23 cellular contexts compared by ENCODE assay signal in the genomic region with DNA sequence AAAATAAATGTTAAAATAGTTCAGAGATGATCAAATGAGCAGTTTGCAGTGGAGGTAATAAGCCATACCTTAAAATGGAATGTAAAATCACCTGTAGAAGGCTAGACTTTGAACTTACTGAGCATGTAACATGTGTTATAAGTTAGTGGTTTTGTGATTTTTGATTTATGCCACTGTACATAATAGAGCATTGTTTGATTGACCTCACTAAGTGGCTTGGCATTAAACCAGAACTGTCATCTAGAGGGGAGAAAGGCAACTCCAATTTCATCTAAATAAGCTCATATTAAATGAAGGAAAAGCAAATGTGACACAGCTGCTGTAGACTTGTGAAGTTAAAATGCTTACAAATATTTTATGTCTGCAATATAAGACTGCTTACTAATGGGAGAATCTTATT.
DNase-seq lines count a peak whose midpoint lies in the region; ATAC-seq and TF ChIP-seq lines count a peak whose summit lies in the region.
"Had no signal": no experiment of that assay in that cellular context is flagged by ENCODE, and none has a peak within 500 bp of the region (broad histone marks: within the 10 kb centered on the region; RNA-seq: fewer than 3 reads in every experiment).

No MANE protein-coding gene starts in this region.

- H3K4me1 ChIP-seq in A673 (ENCODE audit: insufficient read depth, low read length, poor library complexity, severe bottlenecking) (no peaks in the 10 kb centered on the region), heart right ventricle (no peaks in the 10 kb centered on the region)
- H3K4me1 ChIP-seq: A549, BLaER1, body of pancreas, heart left ventricle had no signal

- H3K27ac Mint-ChIP-seq in CD4-positive, alpha-beta T cell, result no peak overlapping the region
- H3K27ac Mint-ChIP-seq: activated naive CD4-positive, alpha-beta T cell treated with anti-CD3 and anti-CD28 coated beads, Interleukin-2, amount 50 U/mL, for 72 hours; effector memory CD8-positive, alpha-beta T cell had no signal

- intact Hi-C loops in A673 (cut with micrococcal nuclease; ENCODE audit: unreplicated experiment), result no loop called here
- intact Hi-C loops in CD4-positive, alpha-beta T cell (cut with DNase I, micrococcal nuclease), result no loop called here
- intact Hi-C loops in heart right ventricle (cut with DNase I), result no loop called here

- H3K36me3 ChIP-seq in A673 (ENCODE audit: insufficient read depth, low read length, poor library complexity, severe bottlenecking) (no peaks in the 10 kb centered on the region), heart right ventricle (no peaks in the 10 kb centered on the region)
- H3K36me3 ChIP-seq: BLaER1, heart left ventricle had no signal

- DNase-seq in A673 (ENCODE audit: low spot score), result peak; percentile 18
- peak; percentile 29 for DNase-seq in NCI-H1048 (lab: John Stamatoyannopoulos, UW)
- DNase-seq in NCI-H2107 treated with DMSO at 0.1 percent for 48 hours (lab: John Stamatoyannopoulos, UW; ENCODE audit: unreplicated experiment), result peak; percentile 94
- DNase-seq in SW480 (ENCODE audit: low spot score), result peak; percentile 84
- DNase-seq in CD4-positive, alpha-beta T cell, result no peak
- DNase-seq in heart right ventricle, result no peak
- DNase-seq: body of pancreas; DMS79 treated with DMSO at 0.1 percent for 48 hours; effector memory CD8-positive, alpha-beta T cell; GM23248; heart left ventricle; NCI-H1694; NCI-H82; nucleus accumbens; stimulated activated CD4-positive, alpha-beta T cell treated with anti-CD3 and anti-CD28 coated beads, Interleukin-12 subunit alpha, Interleukin-12 subunit beta, amount 100 ng/mL, for 4 hours; T1000 had no signal

- H3K9me3 Mint-ChIP-seq in CD4-positive, alpha-beta T cell, result peaks cover 6% of the 10 kb centered on the region

- no peaks in the 10 kb centered on the region for H3K27me3 Mint-ChIP-seq in CD4-positive, alpha-beta T cell
- H3K27me3 Mint-ChIP-seq: effector memory CD8-positive, alpha-beta T cell had no signal

- no peaks in the 10 kb centered on the region for H3K9me3 ChIP-seq in A673 (ENCODE audit: low read depth, low read length, poor library complexity, severe bottlenecking)
- no peaks in the 10 kb centered on the region for H3K9me3 ChIP-seq in CD4-positive, alpha-beta T cell (ENCODE audit: control insufficient read depth, low read length)
- H3K9me3 ChIP-seq in heart right ventricle, result no peaks in the 10 kb centered on the region
- H3K9me3 ChIP-seq: A549, BLaER1, body of pancreas, heart left ventricle had no signal

- CTCF ChIA-PET in A673 (lab: Charles Lee), result no interaction called here
- CTCF ChIA-PET in CD4-positive, alpha-beta T cell (lab: Charles Lee), result no interaction called here

- BruUV-seq in A673 (replicated peaks; lab: Mats Ljungman, UMichigan), result no TSS peak

- TF ChIP-seq CTCF in A673 (conservative IDR thresholded peaks at IDR 0.05; ENCODE audit: low read depth, low read length) (no peak), heart right ventricle (IDR thresholded peaks at IDR 0.05) (no peak)
- TF ChIP-seq CTCF in CD4-positive, alpha-beta T cell (IDR thresholded peaks at IDR 0.05), result no peak

- POLR2A ChIA-PET in A673 (lab: Charles Lee; ENCODE audit: low non-redundant PET), result no interaction called here
- POLR2A ChIA-PET in CD4-positive, alpha-beta T cell (lab: Charles Lee), result no interaction called here

- no peaks in the 10 kb centered on the region for H3K36me3 Mint-ChIP-seq in CD4-positive, alpha-beta T cell (ENCODE audit: low read depth)
- H3K36me3 Mint-ChIP-seq: activated naive CD4-positive, alpha-beta T cell treated with anti-CD3 and anti-CD28 coated beads, Interleukin-2, amount 50 U/mL, for 72 hours had no signal

- ATAC-seq in HG03521 (IDR thresholded peaks at IDR 0.05; ENCODE audit: unreplicated experiment) (no peak), GM21390 (IDR thresholded peaks at IDR 0.05; ENCODE audit: unreplicated experiment) (no peak), heart right ventricle (no peak)
- ATAC-seq in CD4-positive, alpha-beta T cell (ENCODE audit: poor library complexity), result no peak
- ATAC-seq: A549; activated CD4-positive, CD25-positive, alpha-beta regulatory T cell treated with anti-CD3 and anti-CD28 coated beads, Interleukin-2, amount 50 U/mL, for 24 hours; activated naive CD4-positive, alpha-beta T cell treated with anti-CD3 and anti-CD28 coated beads, Interleukin-2, amount 50 U/mL, for 72 hours; body of pancreas; effector memory CD8-positive, alpha-beta T cell; heart left ventricle; Panc1 had no signal

- no peak overlapping the region for H3K4me3 Mint-ChIP-seq in CD4-positive, alpha-beta T cell
- H3K4me3 Mint-ChIP-seq: effector memory CD8-positive, alpha-beta T cell had no signal

- H3K27me3 ChIP-seq in A673 (replicated peaks; ENCODE audit: insufficient read depth, low read depth, low read length, poor library complexity) (no peaks in the 10 kb centered on the region), heart right ventricle (no peaks in the 10 kb centered on the region)
- H3K27me3 ChIP-seq in CD4-positive, alpha-beta T cell (ENCODE audit: control insufficient read depth, insufficient read depth, low read length), result no peaks in the 10 kb centered on the region
- H3K27me3 ChIP-seq: BLaER1, body of pancreas, heart left ventricle had no signal

- no peaks in the 10 kb centered on the region for H3K4me1 Mint-ChIP-seq in CD4-positive, alpha-beta T cell (ENCODE audit: low read depth)

- H3K27ac ChIP-seq in A673 (ENCODE audit: low read depth, low read length, poor library complexity, severe bottlenecking), result no peak overlapping the region
- H3K27ac ChIP-seq in CD4-positive, alpha-beta T cell (ENCODE audit: low read depth, low read length), result no peak overlapping the region
- no peak overlapping the region for H3K27ac ChIP-seq in heart right ventricle
- H3K27ac ChIP-seq: A549, BLaER1, body of pancreas, GM23248, heart left ventricle had no signal

- no peak overlapping the region for H3K4me3 ChIP-seq in A673 (ENCODE audit: low read depth, low read length, poor library complexity, severe bottlenecking)
- H3K4me3 ChIP-seq in heart right ventricle, result no peak overlapping the region
- H3K4me3 ChIP-seq: A549, BLaER1, body of pancreas, GM23248, heart left ventricle had no signal

Comparison
In these comparisons a context has a peak if more than half of its experiments do, and no peak if none do; other contexts are left out.
1. DNase-seq: peak in A673 (single experiment), NCI-H1048 (single experiment), NCI-H2107 treated with DMSO at 0.1 percent for 48 hours (single experiment) and SW480 (single experiment); none in CD4-positive, alpha-beta T cell (0 of 10) and heart right ventricle (0 of 2).